Comparison of ENCODE assay signal across 9 cellular contexts in the genomic region with DNA sequence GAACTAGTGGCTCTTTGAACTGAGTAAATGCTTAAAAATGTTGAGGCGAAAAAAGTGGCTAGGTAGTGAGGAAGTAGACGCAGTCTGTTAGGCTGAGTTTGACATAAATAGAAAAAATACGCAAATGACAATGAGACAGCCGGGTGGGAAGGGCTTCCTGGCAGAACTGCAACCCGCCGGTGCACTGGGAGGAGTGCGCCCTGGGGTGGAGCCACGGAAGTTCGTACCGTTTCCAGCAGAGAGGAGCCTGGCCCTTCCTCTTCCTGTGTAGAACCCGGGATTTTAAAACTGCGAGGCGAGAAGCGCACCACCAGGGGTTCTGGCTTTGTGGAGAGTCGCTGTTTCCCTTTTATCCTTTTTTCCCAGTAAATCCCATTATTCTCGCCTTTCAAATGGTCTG.
DNase-seq lines count a peak whose midpoint lies in the region; ATAC-seq and TF ChIP-seq lines count a peak whose summit lies in the region.
"Had no signal": no experiment of that assay in that cellular context is flagged by ENCODE, and none has a peak within 500 bp of the region (broad histone marks: within the 10 kb centered on the region; RNA-seq: fewer than 3 reads in every experiment).

No MANE protein-coding gene starts in this region.

- no peak overlapping the region for H3K4me2 ChIP-seq in GM23248 (ENCODE audit: unreplicated experiment)

- no peaks in the 10 kb centered on the region for H4K20me1 ChIP-seq in GM23248 (ENCODE audit: insufficient read depth)

- DNase-seq in astrocyte of the hippocampus (ENCODE audit: low read depth, low spot score) (peak; percentile 46), nephron progenitor cell (no peak), NCI-H446 (lab: John Stamatoyannopoulos, UW) (no peak), globus pallidus (ENCODE audit: low spot score) (no peak), GM23248 (no peak), NCI-H524 (lab: John Stamatoyannopoulos, UW) (no peak)

- peak overlapping the region; percentile 76 for H3K27ac Mint-ChIP-seq in nephron progenitor cell
- H3K27ac Mint-ChIP-seq: activated naive CD4-positive, alpha-beta T cell treated with anti-CD3 and anti-CD28 coated beads, Interleukin-2, amount 50 U/mL, for 24 hours had no signal

- no peaks in the 10 kb centered on the region for H3K9me3 Mint-ChIP-seq in nephron progenitor cell

- no peaks in the 10 kb centered on the region for H3F3A ChIP-seq in GM23248 (ENCODE audit: insufficient read depth)

- H3K36me3 Mint-ChIP-seq in nephron progenitor cell (ENCODE audit: low read depth), result no peaks in the 10 kb centered on the region
- H3K36me3 Mint-ChIP-seq: activated naive CD4-positive, alpha-beta T cell treated with anti-CD3 and anti-CD28 coated beads, Interleukin-2, amount 50 U/mL, for 24 hours had no signal

- no peak overlapping the region for H2AFZ ChIP-seq in GM23248

- WGBS in GM23248 (ENCODE audit: low coverage in 1 of 2, low lambda C conversion rate in 2 of 2, missing lambda C conversion rate in 2 of 2), 2 experiments, result 44 to 56% methylated on average over 16 of the region's 16 CpGs

- H3K4me1 Mint-ChIP-seq in nephron progenitor cell, result peaks cover 38% of the 10 kb centered on the region
- H3K4me1 Mint-ChIP-seq: activated naive CD4-positive, alpha-beta T cell treated with anti-CD3 and anti-CD28 coated beads, Interleukin-2, amount 50 U/mL, for 24 hours had no signal

- H3K9me2 ChIP-seq in GM23248 (ENCODE audit: insufficient read depth), result no peaks in the 10 kb centered on the region

- H3K36me3 ChIP-seq in GM23248 (ENCODE audit: low read depth), result no peaks in the 10 kb centered on the region

- in situ Hi-C loops in GM23248 (cut with MboI), result no loop called here

- no peaks in the 10 kb centered on the region for H3K27me3 ChIP-seq in GM23248 (replicated peaks; ENCODE audit: insufficient read depth)

- H3K9me3 ChIP-seq in GM23248 (ENCODE audit: low read depth), result no peaks in the 10 kb centered on the region

- H3K4me1 ChIP-seq in GM23248 (ENCODE audit: insufficient read depth), result no peaks in the 10 kb centered on the region

- H3K4me3 Mint-ChIP-seq in nephron progenitor cell, result no peak overlapping the region
- H3K4me3 Mint-ChIP-seq: activated naive CD4-positive, alpha-beta T cell treated with anti-CD3 and anti-CD28 coated beads, Interleukin-2, amount 50 U/mL, for 24 hours had no signal

- no peak overlapping the region for H3K9ac ChIP-seq in GM23248

- peaks cover 4% of the 10 kb centered on the region for H3K27me3 Mint-ChIP-seq in nephron progenitor cell (ENCODE audit: low read depth, poor library complexity)
- H3K27me3 Mint-ChIP-seq: activated naive CD4-positive, alpha-beta T cell treated with anti-CD3 and anti-CD28 coated beads, Interleukin-2, amount 50 U/mL, for 24 hours had no signal

- no peak for TF ChIP-seq CTCF in nephron progenitor cell (IDR thresholded peaks at IDR 0.05)

- H3K27ac ChIP-seq in GM23248, result no peak overlapping the region

- H3K79me2 ChIP-seq in GM23248 (ENCODE audit: insufficient read depth), result no peaks in the 10 kb centered on the region

- ATAC-seq in GM18909 (IDR thresholded peaks at IDR 0.05; ENCODE audit: poor library complexity, unreplicated experiment) (peak; percentile 90), HG02943 (IDR thresholded peaks at IDR 0.05; ENCODE audit: low read depth, unreplicated experiment) (peak; percentile 64)

- no peak overlapping the region for H3K4me3 ChIP-seq in GM23248
